21 cellular contexts compared by ENCODE assay signal in genomic region chr7:80705164-80705781, GRCh38.
"Had no signal": no experiment of that assay in that cellular context is flagged by ENCODE, and none has a peak within 500 bp of the region (broad histone marks: within the 10 kb centered on the region; RNA-seq: fewer than 3 reads in every experiment).

No MANE protein-coding gene starts in this region.

- H3K36me3 Mint-ChIP-seq: activated CD4-positive, alpha-beta memory T cell treated with anti-CD3 and anti-CD28 coated beads for 36 hours; activated naive CD4-positive, alpha-beta T cell treated with anti-CD3 and anti-CD28 coated beads, Interleukin-2, amount 10 ng/mL, durations not matched to agents 7 days and 5 days; naive thymus-derived CD8-positive, alpha-beta T cell; neural progenitor cell had no signal

- H2AFZ ChIP-seq: neural progenitor cell had no signal

- H3K9ac ChIP-seq: neural progenitor cell had no signal

- H3K9me3 Mint-ChIP-seq: activated naive CD4-positive, alpha-beta T cell treated with anti-CD3 and anti-CD28 coated beads, Interleukin-2, amount 10 ng/mL, durations not matched to agents 7 days and 5 days; activated T-cell treated with anti-CD3 and anti-CD28 coated beads, Interleukin-2, amount 50 U/mL, for 72 hours; naive thymus-derived CD8-positive, alpha-beta T cell; neural progenitor cell had no signal

- H3K4me2 ChIP-seq: neural progenitor cell had no signal

- DNase-seq: activated CD4-positive, alpha-beta memory T cell treated with anti-CD3 and anti-CD28 coated beads for 36 hours; activated CD4-positive, alpha-beta T cell treated with anti-CD3 and anti-CD28 coated beads for 48 hours; activated effector memory CD4-positive, alpha-beta T cell treated with Interleukin-2 at 50 U/mL for 16 hours; activated naive CD4-positive, alpha-beta T cell treated with anti-CD3 and anti-CD28 coated beads, Interleukin-2, amount 10 ng/mL, durations not matched to agents 7 days and 5 days; activated T-cell treated with anti-CD3 and anti-CD28 coated beads, Interleukin-2, amount 50 U/mL, for 72 hours; anterior cingulate cortex; body of pancreas; heart left ventricle; lower lobe of right lung; naive thymus-derived CD8-positive, alpha-beta T cell; retina; spleen; stimulated activated CD4-positive, alpha-beta T cell treated with anti-CD3 and anti-CD28 coated beads, Interleukin-4, amount 100 ng/mL, for 1 hour; stimulated activated naive CD4-positive, alpha-beta T cell; T-helper 9 cell; testis; trophoblast cell had no signal

- H3K27ac Mint-ChIP-seq: activated CD4-positive, alpha-beta memory T cell treated with anti-CD3 and anti-CD28 coated beads for 36 hours; activated naive CD4-positive, alpha-beta T cell treated with anti-CD3 and anti-CD28 coated beads, Interleukin-2, amount 10 ng/mL, durations not matched to agents 7 days and 5 days; activated T-cell treated with anti-CD3 and anti-CD28 coated beads, Interleukin-2, amount 50 U/mL, for 72 hours; naive thymus-derived CD8-positive, alpha-beta T cell; neural progenitor cell had no signal

- H3K27me3 Mint-ChIP-seq: activated CD4-positive, alpha-beta memory T cell treated with anti-CD3 and anti-CD28 coated beads for 36 hours; activated naive CD4-positive, alpha-beta T cell treated with anti-CD3 and anti-CD28 coated beads, Interleukin-2, amount 10 ng/mL, durations not matched to agents 7 days and 5 days had no signal

- H3K4me3 Mint-ChIP-seq: activated CD4-positive, alpha-beta memory T cell treated with anti-CD3 and anti-CD28 coated beads for 36 hours; activated naive CD4-positive, alpha-beta T cell treated with anti-CD3 and anti-CD28 coated beads, Interleukin-2, amount 10 ng/mL, durations not matched to agents 7 days and 5 days; activated T-cell treated with anti-CD3 and anti-CD28 coated beads, Interleukin-2, amount 50 U/mL, for 72 hours; naive thymus-derived CD8-positive, alpha-beta T cell; neural progenitor cell had no signal

- H3K9me3 ChIP-seq: body of pancreas, heart left ventricle, lower lobe of right lung, spleen, testis, vagina had no signal

- H3K4me3 ChIP-seq: body of pancreas, cardiac muscle cell, heart left ventricle, lower lobe of right lung, neural progenitor cell, spleen, testis, vagina had no signal

- H3K36me3 ChIP-seq: cardiac muscle cell, heart left ventricle, lower lobe of right lung, neural progenitor cell, spleen, vagina had no signal

- H3K27me3 ChIP-seq: body of pancreas, cardiac muscle cell, heart left ventricle, neural progenitor cell, spleen, testis, vagina had no signal

- H3K27ac ChIP-seq: body of pancreas, cardiac muscle cell, epithelial cell of prostate, heart left ventricle, lower lobe of right lung, neural progenitor cell, spleen, testis, vagina had no signal

- H3K4me1 Mint-ChIP-seq: activated naive CD4-positive, alpha-beta T cell treated with anti-CD3 and anti-CD28 coated beads, Interleukin-2, amount 10 ng/mL, durations not matched to agents 7 days and 5 days; naive thymus-derived CD8-positive, alpha-beta T cell had no signal

- H3K4me1 ChIP-seq: body of pancreas, lower lobe of right lung, neural progenitor cell, testis, vagina had no signal
